1 cellular context compared by ENCODE assay signal in the genomic region with DNA sequence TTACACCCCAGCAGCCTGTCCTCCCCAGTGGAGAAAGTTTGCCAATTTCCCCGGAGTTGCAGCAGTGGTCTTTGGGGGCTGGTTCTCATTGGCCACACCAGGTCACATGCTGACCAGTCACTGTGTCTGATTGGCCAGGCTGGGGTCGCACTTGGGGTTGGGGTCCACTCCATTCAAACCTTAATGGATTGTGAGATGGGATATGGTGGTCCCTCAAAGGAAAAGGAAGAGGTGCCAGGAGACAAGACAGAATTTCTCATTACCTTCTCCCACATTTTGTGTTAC.
TF ChIP-seq lines count a peak whose summit lies in the region.

No MANE protein-coding gene starts in this region.

TF ChIP-seq in IMR-90, 13 proteins besides CTCF, POLR2A, EP300 and RAD21:
- TF ChIP-seq, protein P1, sequence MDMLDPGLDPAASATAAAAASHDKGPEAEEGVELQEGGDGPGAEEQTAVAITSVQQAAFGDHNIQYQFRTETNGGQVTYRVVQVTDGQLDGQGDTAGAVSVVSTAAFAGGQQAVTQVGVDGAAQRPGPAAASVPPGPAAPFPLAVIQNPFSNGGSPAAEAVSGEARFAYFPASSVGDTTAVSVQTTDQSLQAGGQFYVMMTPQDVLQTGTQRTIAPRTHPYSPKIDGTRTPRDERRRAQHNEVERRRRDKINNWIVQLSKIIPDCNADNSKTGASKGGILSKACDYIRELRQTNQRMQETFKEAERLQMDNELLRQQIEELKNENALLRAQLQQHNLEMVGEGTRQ (IDR thresholded peaks at IDR 0.05; ENCODE audit: low read depth, low read length): peak; percentile 75
- no peak for TF ChIP-seq RFX5 (IDR thresholded peaks at IDR 0.05; ENCODE audit: low read depth, low read length)
